ENCODE assay signal across 31 cellular contexts in genomic region chr14:87082917-87083316, GRCh38.
"Had no signal": no experiment of that assay in that cellular context is flagged by ENCODE, and none has a peak within 500 bp of the region (broad histone marks: within the 10 kb centered on the region; RNA-seq: fewer than 3 reads in every experiment).

No MANE protein-coding gene starts in this region.

- H3K27me3 ChIP-seq: adrenal gland, body of pancreas, esophagus muscularis mucosa, foreskin keratinocyte, gastrocnemius medialis, heart left ventricle had no signal

- H3K4me1 ChIP-seq: adrenal gland, body of pancreas, esophagus muscularis mucosa, foreskin keratinocyte, gastrocnemius medialis, heart left ventricle had no signal

- FAIRE-seq: colon had no signal

- H3K9me3 ChIP-seq: adrenal gland, body of pancreas, esophagus muscularis mucosa, gastrocnemius medialis, heart left ventricle had no signal

- DNase-seq: activated CD4-positive, alpha-beta memory T cell treated with anti-CD3 and anti-CD28 coated beads for 36 hours; activated CD4-positive, alpha-beta T cell treated with anti-CD3 and anti-CD28 coated beads for 36 hours; activated CD4-positive, alpha-beta T cell treated with anti-CD3 and anti-CD28 coated beads, Interleukin-2, amount 10 ng/mL, durations not matched to agents 24 days and 14 days; activated CD4-positive, CD25-positive, alpha-beta regulatory T cell; activated CD4-positive, CD25-positive, alpha-beta regulatory T cell treated with anti-CD3 and anti-CD28 coated beads, Interleukin-2, amount 50 U/mL, for 72 hours; activated CD8-positive, alpha-beta memory T cell treated with anti-CD3 and anti-CD28 coated beads, Interleukin-2, amount 10 ng/mL, durations not matched to agents 7 days and 5 days; activated CD8-positive, alpha-beta memory T cell treated with anti-CD3 and anti-CD28 coated beads, Interleukin-2, amount 50 U/mL, for 4 hours; activated CD8-positive, alpha-beta T cell treated with anti-CD3 and anti-CD28 coated beads, Interleukin-2, amount 10 ng/mL, durations not matched to agents 7 days and 5 days; activated effector memory CD4-positive, alpha-beta T cell treated with anti-CD3 and anti-CD28 coated beads, Interleukin-2, amount 50 U/mL, for 16 hours; activated naive CD4-positive, alpha-beta T cell treated with anti-CD3 and anti-CD28 coated beads for 36 hours; activated naive CD8-positive, alpha-beta T cell treated with anti-CD3 and anti-CD28 coated beads for 36 hours; activated naive CD8-positive, alpha-beta T cell treated with anti-CD3 and anti-CD28 coated beads, Interleukin-2, amount 50 U/mL, for 24 hours; activated T-cell treated with anti-CD3 and anti-CD28 coated beads, Interleukin-2, amount 50 U/mL, for 1 hour; activated T-cell treated with anti-CD3 and anti-CD28 coated beads, Interleukin-2, amount 50 U/mL, for 48 hours; adrenal gland; amygdala; aorta; body of pancreas; caudate nucleus; cortex of kidney; dermis blood vessel endothelial cell; effector CD4-positive, alpha-beta T cell; effector memory CD8-positive, alpha-beta T cell; erythroblast; foreskin keratinocyte; gastrocnemius medialis; glutamatergic neuron; heart left ventricle; T-helper 2 cell had no signal

- H3K4me3 ChIP-seq: adrenal gland, body of pancreas, esophagus muscularis mucosa, gastrocnemius medialis, heart left ventricle had no signal

- ATAC-seq: activated CD4-positive, alpha-beta T cell treated with anti-CD3 and anti-CD28 coated beads for 36 hours; activated CD8-positive, alpha-beta memory T cell treated with anti-CD3 and anti-CD28 coated beads, Interleukin-2, amount 10 ng/mL, durations not matched to agents 7 days and 5 days; activated CD8-positive, alpha-beta T cell treated with anti-CD3 and anti-CD28 coated beads, Interleukin-2, amount 10 ng/mL, durations not matched to agents 7 days and 5 days; activated naive CD8-positive, alpha-beta T cell treated with anti-CD3 and anti-CD28 coated beads, Interleukin-2, amount 50 U/mL, for 24 hours; body of pancreas; effector memory CD8-positive, alpha-beta T cell; foreskin keratinocyte; gastrocnemius medialis; heart left ventricle had no signal

- H3K27ac ChIP-seq: adrenal gland, body of pancreas, esophagus muscularis mucosa, foreskin keratinocyte, gastrocnemius medialis, heart left ventricle had no signal

- H3K36me3 ChIP-seq: adrenal gland, esophagus muscularis mucosa, gastrocnemius medialis, heart left ventricle had no signal
